8 cellular contexts compared by ENCODE assay signal in genomic region chr17:76005263-76006149, GRCh38. TPM values are rescaled to one million over a fixed set of nuclear protein-coding genes. Genes with fewer than 3 reads are reported as not detected.
DNase-seq lines count a peak whose midpoint lies in the region; ATAC-seq and TF ChIP-seq lines count a peak whose summit lies in the region.

No MANE protein-coding gene starts in this region.

- no peak for ATAC-seq in HG03520 (IDR thresholded peaks at IDR 0.05; ENCODE audit: unreplicated experiment)

- peaks cover 15% of the 10 kb centered on the region; the same call in 1 of the 2 replicates for H3K27me3 ChIP-seq in KMS-11 (ENCODE audit: insufficient read depth, low read depth)
- no peaks in the 10 kb centered on the region for H3K27me3 ChIP-seq in PC-9 (ENCODE audit: insufficient read depth, low read depth)
- no peaks in the 10 kb centered on the region for H3K27me3 ChIP-seq in fibroblast of lung (ENCODE audit: control insufficient read depth, insufficient read depth, low read length)

- no TSS peak for BruUV-seq in PC-9 (replicated peaks; lab: Mats Ljungman, UMichigan)

- no peaks in the 10 kb centered on the region for H4K20me1 ChIP-seq in KMS-11 (ENCODE audit: insufficient read depth)
- H4K20me1 ChIP-seq in PC-9 (ENCODE audit: insufficient read depth): no peaks in the 10 kb centered on the region
- no peaks in the 10 kb centered on the region for H4K20me1 ChIP-seq in fibroblast of lung (ENCODE audit: control insufficient read depth, extremely low read depth, insufficient read depth, low read length)

- no peaks in the 10 kb centered on the region for H3K9me2 ChIP-seq in PC-9 (ENCODE audit: insufficient read depth)

- DNase-seq in COLO829 (ENCODE audit: low spot score) (peak; percentile 42), PC-9 (peak; percentile 55 to 82), fibroblast of lung (ENCODE audit: low read depth in 2 of 2) (peak; percentile 33 to 65), nucleus accumbens (lab: John Stamatoyannopoulos, UW) (peak in 50 of 56 donors; percentile 11 to 80 (median 42)), superior temporal gyrus (ENCODE audit: extremely low spot score) (peak; percentile 82)
- peak; percentile 73 for DNase-seq in activated T-cell treated with anti-CD3 and anti-CD28 coated beads, Interleukin-2, amount 50 U/mL, for 1 hour

- H3K4me1 ChIP-seq in KMS-11 (ENCODE audit: low read depth, poor library complexity, severe bottlenecking) (peaks cover 8% of the 10 kb centered on the region), PC-9 (replicated peaks; ENCODE audit: insufficient read depth) (no peaks in the 10 kb centered on the region; the same call in 1 of the 2 replicates), fibroblast of lung (ENCODE audit: control insufficient read depth, extremely low read depth, insufficient read depth, low read length) (no peaks in the 10 kb centered on the region)

- TF ChIP-seq CTCF in KMS-11 (conservative IDR thresholded peaks at IDR 0.05; ENCODE audit: low read depth, low read length) (peak; percentile 98), PC-9 (conservative IDR thresholded peaks at IDR 0.05) (peak; percentile 93), fibroblast of lung (conservative IDR thresholded peaks at IDR 0.05 in 1 of 2, IDR thresholded peaks at IDR 0.05 in 1 of 2; ENCODE audit: low read depth in 1 of 2, low read length in 2 of 2) (peak; percentile 56 to 62)

- intact Hi-C loops in PC-9 (cut with micrococcal nuclease; ENCODE audit: unreplicated experiment): loop anchor here (1.0 to 10.0 kb wide), 2 partner anchors 100 to 231 kb away; a partner anchor contains a TSS

- H3K9me3 ChIP-seq in PC-9 (ENCODE audit: insufficient read depth, low read depth) (no peaks in the 10 kb centered on the region), fibroblast of lung (ENCODE audit: control insufficient read depth, insufficient read depth, low read depth, low read length) (no peaks in the 10 kb centered on the region)

- H3K36me3 ChIP-seq in KMS-11 (ENCODE audit: insufficient read depth): no peaks in the 10 kb centered on the region
- H3K36me3 ChIP-seq in PC-9 (ENCODE audit: low read depth): no peaks in the 10 kb centered on the region
- no peaks in the 10 kb centered on the region for H3K36me3 ChIP-seq in fibroblast of lung (ENCODE audit: control insufficient read depth, insufficient read depth, low read length)

- no peak overlapping the region for H3K9ac ChIP-seq in KMS-11
- H3K9ac ChIP-seq in fibroblast of lung (ENCODE audit: insufficient read depth, low read length): no peak overlapping the region

- H3K79me2 ChIP-seq in KMS-11 (ENCODE audit: insufficient read depth, low read depth): no peaks in the 10 kb centered on the region
- no peaks in the 10 kb centered on the region for H3K79me2 ChIP-seq in PC-9 (ENCODE audit: low read depth)
- no peaks in the 10 kb centered on the region for H3K79me2 ChIP-seq in fibroblast of lung (ENCODE audit: control insufficient read depth, insufficient read depth, low read length)

- H2AFZ ChIP-seq in KMS-11 (ENCODE audit: low read depth): no peak overlapping the region
- no peak overlapping the region for H2AFZ ChIP-seq in PC-9
- no peak overlapping the region for H2AFZ ChIP-seq in fibroblast of lung (ENCODE audit: low read length)

- peaks cover 22% of the 10 kb centered on the region for H3F3A ChIP-seq in PC-9 (ENCODE audit: insufficient read depth, low read depth)

- H3K27ac ChIP-seq in KMS-11: no peak overlapping the region
- no peak overlapping the region for H3K27ac ChIP-seq in PC-9
- H3K27ac ChIP-seq in fibroblast of lung (ENCODE audit: insufficient read depth, low read length): no peak overlapping the region

- no peak overlapping the region for H3K4me2 ChIP-seq in KMS-11
- H3K4me2 ChIP-seq in PC-9: no peak overlapping the region
- H3K4me2 ChIP-seq in fibroblast of lung (ENCODE audit: extremely low read depth, insufficient read depth, low read length): no peak overlapping the region

- no peak overlapping the region for H3K4me3 ChIP-seq in KMS-11 (IDR thresholded peaks at IDR 0.05; ENCODE audit: insufficient read depth, low read depth, low read length)
- no peak overlapping the region for H3K4me3 ChIP-seq in PC-9
- no peak overlapping the region for H3K4me3 ChIP-seq in fibroblast of lung (replicated peaks in 1 of 4; ENCODE audit: control extremely low read depth in 1 of 4, insufficient read depth in 1 of 4, low read depth in 3 of 4, low read length in 4 of 4)

- POLR2A ChIA-PET in PC-9 (lab: Charles Lee; ENCODE audit: unreplicated experiment): interaction anchor here (0.5 kb wide), 2 partner anchors 51 to 283 kb away, joined by 6 to 18 read pairs; no protein-coding TSS in a partner anchor

- CTCF ChIA-PET in PC-9 (lab: Charles Lee): interaction anchor here (0.5 to 1.1 kb wide), 7 partner anchors 20 to 284 kb away, joined by 3 to 21 read pairs (median 6); partner anchors contain the start of gene MRPL38

RNA-seq across cellular contexts. Expression of gene CDK3, which starts 4.9 kb away (rescaled TPM):
- 10.3 and 12.3 TPM in 2 replicates for total RNA-seq in PC-9 (2021)
- total RNA-seq in fibroblast of lung: 1.3 TPM in 2 replicates
- 1.7 and 2.3 TPM in 2 replicates for polyA plus RNA-seq in fibroblast of lung
- 1.6 and 1.7 TPM in 2 replicates for polyA plus RNA-seq in fibroblast of lung (2012)
- polyA minus RNA-seq in fibroblast of lung (ENCODE audit: low replicate concordance): 4.8 TPM in 1 of 2 replicates, not detected in the other

RNA-seq across cellular contexts. Expression of gene EVPL, which starts 21.6 kb away (rescaled TPM):
- total RNA-seq in PC-9 (2021) (60.8 and 77.8 TPM in 2 replicates), fibroblast of lung (not detected in 2 replicates)
- polyA plus RNA-seq in fibroblast of lung: not detected in 2 replicates
- polyA plus RNA-seq in fibroblast of lung (2012): not detected in 2 replicates
- polyA minus RNA-seq in fibroblast of lung (ENCODE audit: low replicate concordance): not detected in 2 replicates

RNA-seq across cellular contexts. Expression of gene TEN1, which starts 26.5 kb away (rescaled TPM):
- 19.6 and 22.7 TPM in 2 replicates for total RNA-seq in PC-9 (2021)
- total RNA-seq in fibroblast of lung: 9.4 and 12.6 TPM in 2 replicates
- 10.3 and 11.4 TPM in 2 replicates for polyA plus RNA-seq in fibroblast of lung
- polyA plus RNA-seq in fibroblast of lung (2012): 15.3 and 18.4 TPM in 2 replicates
- polyA minus RNA-seq in fibroblast of lung (ENCODE audit: low replicate concordance): 13.6 and 18.5 TPM in 2 replicates

RNA-seq across cellular contexts. Expression of gene ACOX1, which starts 26.5 kb away (rescaled TPM):
- total RNA-seq in PC-9 (2021): 35.5 and 37.1 TPM in 2 replicates
- 44.4 and 70.5 TPM in 2 replicates for total RNA-seq in fibroblast of lung
- 30.0 and 31.3 TPM in 2 replicates for polyA plus RNA-seq in fibroblast of lung
- polyA plus RNA-seq in fibroblast of lung (2012): 20.0 and 22.7 TPM in 2 replicates
- polyA minus RNA-seq in fibroblast of lung (ENCODE audit: low replicate concordance): 58.5 and 59.6 TPM in 2 replicates

Comparison
In these comparisons a context has a peak if more than half of its experiments do, and no peak if none do; other contexts are left out.
1. RNA of gene EVPL, which starts 21.6 kb away (total RNA-seq): 60.8 to 77.8 TPM in PC-9; not detected in fibroblast of lung; every median in the first group is over 10 times any median in the second.
2. Peak in every context shown above with its lines, with median percentiles within 50 percentile points of each other: DNase-seq and CTCF ChIP-seq.